1 cellular context compared by ENCODE assay signal in the genomic region with DNA sequence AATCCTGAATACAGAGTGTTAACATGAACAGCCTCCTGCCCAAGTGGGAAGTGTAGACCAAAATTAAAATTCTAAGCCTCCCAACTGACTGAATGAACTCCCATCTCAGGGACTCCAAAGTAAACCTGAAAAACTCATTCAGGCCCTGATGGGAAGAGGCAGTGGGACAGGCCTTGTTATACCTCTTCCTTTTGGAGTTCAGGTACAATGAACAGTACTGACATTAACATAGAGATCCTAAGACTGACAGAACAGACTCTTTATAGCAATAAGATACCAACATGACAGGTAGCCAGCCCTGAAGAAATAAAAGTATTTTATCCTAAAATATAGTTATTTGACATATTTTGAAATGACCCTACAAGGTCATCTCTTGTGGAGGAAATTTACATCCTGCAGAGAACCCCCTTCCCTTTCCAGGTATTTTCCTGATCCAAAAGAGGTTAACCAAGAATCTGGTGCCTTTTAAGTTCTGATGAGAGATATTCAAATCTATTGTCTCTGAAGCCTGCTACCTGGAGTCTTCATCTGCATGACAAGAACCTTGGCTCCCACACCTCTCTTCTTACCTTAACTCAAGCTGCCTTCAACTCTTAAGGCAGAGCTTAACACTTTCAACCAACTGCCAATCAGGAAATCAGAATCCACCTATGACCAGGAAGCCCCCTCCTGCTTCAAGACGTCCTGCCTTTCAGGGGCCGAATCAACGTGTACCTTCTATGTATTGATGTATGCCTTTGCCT.
TF ChIP-seq lines count a peak whose summit lies in the region.

No MANE protein-coding gene starts in this region.

TF ChIP-seq in H1, 55 proteins besides CTCF, POLR2A, EP300 and RAD21:
- TF ChIP-seq, protein P1, sequence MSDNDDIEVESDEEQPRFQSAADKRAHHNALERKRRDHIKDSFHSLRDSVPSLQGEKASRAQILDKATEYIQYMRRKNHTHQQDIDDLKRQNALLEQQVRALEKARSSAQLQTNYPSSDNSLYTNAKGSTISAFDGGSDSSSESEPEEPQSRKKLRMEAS (IDR thresholded peaks at IDR 0.05): peak; percentile 72
- TF ChIP-seq CTBP2 (IDR thresholded peaks at IDR 0.05; ENCODE audit: borderline replicate concordance, insufficient read depth, insufficient read length, low read length) (no peak), BRCA1 (IDR thresholded peaks at IDR 0.05; ENCODE audit: low read depth, low read length) (no peak), RFX5 (IDR thresholded peaks at IDR 0.05; ENCODE audit: borderline replicate concordance, low read depth, low read length) (no peak), CBX5 (IDR thresholded peaks at IDR 0.05; ENCODE audit: low read depth, low read length) (no peak), ASH2L (IDR thresholded peaks at IDR 0.05; ENCODE audit: low read length) (no peak), JUND (IDR thresholded peaks at IDR 0.05; ENCODE audit: low read length) (no peak), NANOG (IDR thresholded peaks at IDR 0.05; ENCODE audit: insufficient read depth, low read depth, low read length, poor library complexity, severe bottlenecking) (peak; percentile 99), SIX5 (IDR thresholded peaks at IDR 0.05; ENCODE audit: low read depth, low read length) (no peak), JUN (IDR thresholded peaks at IDR 0.05; ENCODE audit: low read depth, low read length) (no peak), TCF12 (IDR thresholded peaks at IDR 0.05; ENCODE audit: low read depth, low read length) (0 out of 2 replicates have a peak, but pooled peaks have one; percentile 57), HDAC2 (IDR thresholded peaks at IDR 0.05; ENCODE audit: borderline replicate concordance in 1 of 2, low read depth in 2 of 2, low read length in 2 of 2) (0 out of 4 replicates have a peak, but pooled peaks of 1 of the 2 experiments have one; percentile 58), YY1 (IDR thresholded peaks at IDR 0.05; ENCODE audit: low read depth, low read length) (no peak), TAF1 (IDR thresholded peaks at IDR 0.05; ENCODE audit: low read depth, low read length) (no peak), SIN3A (conservative IDR thresholded peaks at IDR 0.05 in 1 of 2, IDR thresholded peaks at IDR 0.05 in 1 of 2; ENCODE audit: low read depth in 1 of 2, low read length in 2 of 2) (no peak), ZNF274 (IDR thresholded peaks at IDR 0.05; ENCODE audit: borderline replicate concordance, extremely low read depth, low read length) (no peak), TEAD4 (IDR thresholded peaks at IDR 0.05; ENCODE audit: low read depth, low read length) (peak; percentile 63; the same call in 1 of the 2 replicates), GABPA (IDR thresholded peaks at IDR 0.05; ENCODE audit: borderline replicate concordance, insufficient read depth, low read length) (no peak), MAFK (IDR thresholded peaks at IDR 0.05; ENCODE audit: low read depth, low read length) (no peak), BCL11A (IDR thresholded peaks at IDR 0.05; ENCODE audit: low read depth in 2 of 2, low read length in 2 of 2) (no peak), RBBP5 (IDR thresholded peaks at IDR 0.05; ENCODE audit: borderline replicate concordance, low read depth, low read length) (no peak), POU5F1 (IDR thresholded peaks at IDR 0.05; ENCODE audit: low read depth, low read length) (peak; percentile 95), POLR2AphosphoS5 (IDR thresholded peaks at IDR 0.05; ENCODE audit: low read depth, low read length) (no peak), SAP30 (IDR thresholded peaks at IDR 0.05; ENCODE audit: insufficient read depth, insufficient replicate concordance, low read length) (no peak), SP1 (IDR thresholded peaks at IDR 0.05; ENCODE audit: low read depth, low read length) (peak; percentile 84), GTF2F1 (IDR thresholded peaks at IDR 0.05; ENCODE audit: borderline replicate concordance, low read depth, low read length) (no peak), SRF (IDR thresholded peaks at IDR 0.05; ENCODE audit: low read depth, low read length) (peak; percentile 53; the same call in 1 of the 2 replicates), CEBPB (IDR thresholded peaks at IDR 0.05; ENCODE audit: low read depth, low read length) (no peak), CHD2 (IDR thresholded peaks at IDR 0.05; ENCODE audit: low read length) (0 out of 2 replicates have a peak, but pooled peaks have one; percentile 16), PHF8 (conservative IDR thresholded peaks at IDR 0.05; ENCODE audit: low read depth, low read length) (no peak)
- TF ChIP-seq, protein P2, sequence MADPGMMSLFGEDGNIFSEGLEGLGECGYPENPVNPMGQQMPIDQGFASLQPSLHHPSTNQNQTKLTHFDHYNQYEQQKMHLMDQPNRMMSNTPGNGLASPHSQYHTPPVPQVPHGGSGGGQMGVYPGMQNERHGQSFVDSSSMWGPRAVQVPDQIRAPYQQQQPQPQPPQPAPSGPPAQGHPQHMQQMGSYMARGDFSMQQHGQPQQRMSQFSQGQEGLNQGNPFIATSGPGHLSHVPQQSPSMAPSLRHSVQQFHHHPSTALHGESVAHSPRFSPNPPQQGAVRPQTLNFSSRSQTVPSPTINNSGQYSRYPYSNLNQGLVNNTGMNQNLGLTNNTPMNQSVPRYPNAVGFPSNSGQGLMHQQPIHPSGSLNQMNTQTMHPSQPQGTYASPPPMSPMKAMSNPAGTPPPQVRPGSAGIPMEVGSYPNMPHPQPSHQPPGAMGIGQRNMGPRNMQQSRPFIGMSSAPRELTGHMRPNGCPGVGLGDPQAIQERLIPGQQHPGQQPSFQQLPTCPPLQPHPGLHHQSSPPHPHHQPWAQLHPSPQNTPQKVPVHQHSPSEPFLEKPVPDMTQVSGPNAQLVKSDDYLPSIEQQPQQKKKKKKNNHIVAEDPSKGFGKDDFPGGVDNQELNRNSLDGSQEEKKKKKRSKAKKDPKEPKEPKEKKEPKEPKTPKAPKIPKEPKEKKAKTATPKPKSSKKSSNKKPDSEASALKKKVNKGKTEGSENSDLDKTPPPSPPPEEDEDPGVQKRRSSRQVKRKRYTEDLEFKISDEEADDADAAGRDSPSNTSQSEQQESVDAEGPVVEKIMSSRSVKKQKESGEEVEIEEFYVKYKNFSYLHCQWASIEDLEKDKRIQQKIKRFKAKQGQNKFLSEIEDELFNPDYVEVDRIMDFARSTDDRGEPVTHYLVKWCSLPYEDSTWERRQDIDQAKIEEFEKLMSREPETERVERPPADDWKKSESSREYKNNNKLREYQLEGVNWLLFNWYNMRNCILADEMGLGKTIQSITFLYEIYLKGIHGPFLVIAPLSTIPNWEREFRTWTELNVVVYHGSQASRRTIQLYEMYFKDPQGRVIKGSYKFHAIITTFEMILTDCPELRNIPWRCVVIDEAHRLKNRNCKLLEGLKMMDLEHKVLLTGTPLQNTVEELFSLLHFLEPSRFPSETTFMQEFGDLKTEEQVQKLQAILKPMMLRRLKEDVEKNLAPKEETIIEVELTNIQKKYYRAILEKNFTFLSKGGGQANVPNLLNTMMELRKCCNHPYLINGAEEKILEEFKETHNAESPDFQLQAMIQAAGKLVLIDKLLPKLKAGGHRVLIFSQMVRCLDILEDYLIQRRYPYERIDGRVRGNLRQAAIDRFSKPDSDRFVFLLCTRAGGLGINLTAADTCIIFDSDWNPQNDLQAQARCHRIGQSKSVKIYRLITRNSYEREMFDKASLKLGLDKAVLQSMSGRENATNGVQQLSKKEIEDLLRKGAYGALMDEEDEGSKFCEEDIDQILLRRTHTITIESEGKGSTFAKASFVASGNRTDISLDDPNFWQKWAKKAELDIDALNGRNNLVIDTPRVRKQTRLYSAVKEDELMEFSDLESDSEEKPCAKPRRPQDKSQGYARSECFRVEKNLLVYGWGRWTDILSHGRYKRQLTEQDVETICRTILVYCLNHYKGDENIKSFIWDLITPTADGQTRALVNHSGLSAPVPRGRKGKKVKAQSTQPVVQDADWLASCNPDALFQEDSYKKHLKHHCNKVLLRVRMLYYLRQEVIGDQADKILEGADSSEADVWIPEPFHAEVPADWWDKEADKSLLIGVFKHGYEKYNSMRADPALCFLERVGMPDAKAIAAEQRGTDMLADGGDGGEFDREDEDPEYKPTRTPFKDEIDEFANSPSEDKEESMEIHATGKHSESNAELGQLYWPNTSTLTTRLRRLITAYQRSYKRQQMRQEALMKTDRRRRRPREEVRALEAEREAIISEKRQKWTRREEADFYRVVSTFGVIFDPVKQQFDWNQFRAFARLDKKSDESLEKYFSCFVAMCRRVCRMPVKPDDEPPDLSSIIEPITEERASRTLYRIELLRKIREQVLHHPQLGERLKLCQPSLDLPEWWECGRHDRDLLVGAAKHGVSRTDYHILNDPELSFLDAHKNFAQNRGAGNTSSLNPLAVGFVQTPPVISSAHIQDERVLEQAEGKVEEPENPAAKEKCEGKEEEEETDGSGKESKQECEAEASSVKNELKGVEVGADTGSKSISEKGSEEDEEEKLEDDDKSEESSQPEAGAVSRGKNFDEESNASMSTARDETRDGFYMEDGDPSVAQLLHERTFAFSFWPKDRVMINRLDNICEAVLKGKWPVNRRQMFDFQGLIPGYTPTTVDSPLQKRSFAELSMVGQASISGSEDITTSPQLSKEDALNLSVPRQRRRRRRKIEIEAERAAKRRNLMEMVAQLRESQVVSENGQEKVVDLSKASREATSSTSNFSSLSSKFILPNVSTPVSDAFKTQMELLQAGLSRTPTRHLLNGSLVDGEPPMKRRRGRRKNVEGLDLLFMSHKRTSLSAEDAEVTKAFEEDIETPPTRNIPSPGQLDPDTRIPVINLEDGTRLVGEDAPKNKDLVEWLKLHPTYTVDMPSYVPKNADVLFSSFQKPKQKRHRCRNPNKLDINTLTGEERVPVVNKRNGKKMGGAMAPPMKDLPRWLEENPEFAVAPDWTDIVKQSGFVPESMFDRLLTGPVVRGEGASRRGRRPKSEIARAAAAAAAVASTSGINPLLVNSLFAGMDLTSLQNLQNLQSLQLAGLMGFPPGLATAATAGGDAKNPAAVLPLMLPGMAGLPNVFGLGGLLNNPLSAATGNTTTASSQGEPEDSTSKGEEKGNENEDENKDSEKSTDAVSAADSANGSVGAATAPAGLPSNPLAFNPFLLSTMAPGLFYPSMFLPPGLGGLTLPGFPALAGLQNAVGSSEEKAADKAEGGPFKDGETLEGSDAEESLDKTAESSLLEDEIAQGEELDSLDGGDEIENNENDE (IDR thresholded peaks at IDR 0.05; ENCODE audit: insufficient replicate concordance, low read length): peak; percentile 67
- TF ChIP-seq, protein P3, sequence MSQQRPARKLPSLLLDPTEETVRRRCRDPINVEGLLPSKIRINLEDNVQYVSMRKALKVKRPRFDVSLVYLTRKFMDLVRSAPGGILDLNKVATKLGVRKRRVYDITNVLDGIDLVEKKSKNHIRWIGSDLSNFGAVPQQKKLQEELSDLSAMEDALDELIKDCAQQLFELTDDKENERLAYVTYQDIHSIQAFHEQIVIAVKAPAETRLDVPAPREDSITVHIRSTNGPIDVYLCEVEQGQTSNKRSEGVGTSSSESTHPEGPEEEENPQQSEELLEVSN (IDR thresholded peaks at IDR 0.05): 0 out of 2 replicates have a peak, but pooled peaks have one; percentile 23
- TF ChIP-seq, protein P4, sequence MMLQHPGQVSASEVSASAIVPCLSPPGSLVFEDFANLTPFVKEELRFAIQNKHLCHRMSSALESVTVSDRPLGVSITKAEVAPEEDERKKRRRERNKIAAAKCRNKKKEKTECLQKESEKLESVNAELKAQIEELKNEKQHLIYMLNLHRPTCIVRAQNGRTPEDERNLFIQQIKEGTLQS (IDR thresholded peaks at IDR 0.05; ENCODE audit: insufficient read depth, low read depth, low read length): no peak
